Comparison of ENCODE assay signal across 19 cellular contexts in genomic region chr5:73702534-73702933, GRCh38.
A peak's percentile ranks its signal among the peaks of the same experiment; 100 is the strongest.
DNase-seq lines count a peak whose midpoint lies in the region; ATAC-seq and TF ChIP-seq lines count a peak whose summit lies in the region.
"Had no signal": no experiment of that assay in that cellular context is flagged by ENCODE, and none has a peak within 500 bp of the region (broad histone marks: within the 10 kb centered on the region; RNA-seq: fewer than 3 reads in every experiment).

No MANE protein-coding gene starts in this region.

- H3K4me1 ChIP-seq in PC-3 (ENCODE audit: insufficient read depth, low read length) (peaks cover 30% of the 10 kb centered on the region), RWPE2 (ENCODE audit: insufficient read depth, poor library complexity, severe bottlenecking) (peaks cover 31% of the 10 kb centered on the region), foreskin keratinocyte (peaks cover 38% of the 10 kb centered on the region)
- H3K4me1 ChIP-seq: BLaER1, Caco-2 had no signal

- DNase-seq in PC-3 (no peak), RWPE2 (ENCODE audit: low spot score) (no peak), foreskin keratinocyte (no peak), NCI-H1694 treated with DMSO at 0.1 percent for 48 hours (lab: John Stamatoyannopoulos, UW) (no peak), activated T-cell treated with anti-CD3 and anti-CD28 coated beads for 4 hours (no peak), NOMO-1 treated with dmso at 0.1 percent for 144 hours (lab: John Stamatoyannopoulos, UW; ENCODE audit: unreplicated experiment) (no peak)
- DNase-seq: 8988T; ACHN; BE2C; C1 segment of cervical spinal cord; Caco-2; Calu3; CD4-positive, alpha-beta memory T cell; CD4-positive, CD25-positive, alpha-beta regulatory T cell; CD8-positive, alpha-beta memory T cell; DMS79 treated with DMSO at 0.1 percent for 48 hours; GF-D8 had no signal

- POLR2A ChIA-PET in PC-3 (lab: Charles Lee; ENCODE audit: unreplicated experiment): no interaction called here

- intact Hi-C loops in PC-3 (cut with micrococcal nuclease): no loop called here

- H3K9me2 ChIP-seq in PC-3 (replicated peaks; ENCODE audit: low read length): no peaks in the 10 kb centered on the region

- H3K79me2 ChIP-seq in PC-3 (ENCODE audit: low read length): peaks cover 11% of the 10 kb centered on the region

- H3K4me2 ChIP-seq in PC-3 (ENCODE audit: low read length): peak overlapping the region; percentile 70; the same call in 1 of the 2 replicates
- H3K4me2 ChIP-seq: BLaER1 had no signal

- H3K36me3 ChIP-seq in PC-3 (ENCODE audit: low read depth, low read length) (no peaks in the 10 kb centered on the region), RWPE2 (ENCODE audit: low read depth) (peaks cover 19% of the 10 kb centered on the region)
- H3K36me3 ChIP-seq: BLaER1 had no signal

- no peaks in the 10 kb centered on the region for H3F3A ChIP-seq in PC-3 (ENCODE audit: low read length, unreplicated experiment)

- CTCF ChIA-PET in PC-3 (lab: Charles Lee): no interaction called here

- H3K9me3 ChIP-seq in PC-3 (ENCODE audit: low read length) (no peaks in the 10 kb centered on the region), RWPE2 (ENCODE audit: severe bottlenecking) (no peaks in the 10 kb centered on the region)
- H3K9me3 ChIP-seq: BE2C, BLaER1, Caco-2 had no signal

- TF ChIP-seq CTCF in PC-3 (conservative IDR thresholded peaks at IDR 0.05; ENCODE audit: low read depth, low read length): no peak
- TF ChIP-seq CTCF in RWPE2 (IDR thresholded peaks at IDR 0.05; ENCODE audit: poor library complexity, severe bottlenecking): no peak
- TF ChIP-seq CTCF in foreskin keratinocyte (conservative IDR thresholded peaks at IDR 0.05): no peak

- BruUV-seq in PC-3 (replicated peaks; lab: Mats Ljungman, UMichigan): no TSS peak

- no peak overlapping the region for H2AFZ ChIP-seq in PC-3 (ENCODE audit: low read length)

- H4K20me1 ChIP-seq in PC-3 (ENCODE audit: low read length): no peaks in the 10 kb centered on the region
- H4K20me1 ChIP-seq: BLaER1 had no signal

- no peak overlapping the region for H3K4me3 ChIP-seq in PC-3 (ENCODE audit: low read length)
- no peak overlapping the region for H3K4me3 ChIP-seq in RWPE2 (ENCODE audit: severe bottlenecking)
- H3K4me3 ChIP-seq: BLaER1 had no signal

- no peak for ATAC-seq in PC-3
- ATAC-seq in RWPE2 (ENCODE audit: low read depth): no peak
- no peak for ATAC-seq in foreskin keratinocyte
- ATAC-seq in HG02973 (IDR thresholded peaks at IDR 0.05; ENCODE audit: unreplicated experiment): no peak

- H3K27me3 ChIP-seq in PC-3 (ENCODE audit: low read length) (no peaks in the 10 kb centered on the region), RWPE2 (ENCODE audit: insufficient read depth, poor library complexity, severe bottlenecking) (no peaks in the 10 kb centered on the region), foreskin keratinocyte (no peaks in the 10 kb centered on the region)
- H3K27me3 ChIP-seq: BE2C, BLaER1 had no signal

- no peak overlapping the region for H3K9ac ChIP-seq in PC-3 (ENCODE audit: low read length)
- H3K9ac ChIP-seq: BLaER1 had no signal

- H3K27ac ChIP-seq in PC-3 (ENCODE audit: low read length) (no peak overlapping the region), RWPE2 (ENCODE audit: poor library complexity, severe bottlenecking) (peak overlapping the region; percentile 69), foreskin keratinocyte (peak overlapping the region; percentile 14)
- H3K27ac ChIP-seq: BLaER1 had no signal
